In the genomic region with DNA sequence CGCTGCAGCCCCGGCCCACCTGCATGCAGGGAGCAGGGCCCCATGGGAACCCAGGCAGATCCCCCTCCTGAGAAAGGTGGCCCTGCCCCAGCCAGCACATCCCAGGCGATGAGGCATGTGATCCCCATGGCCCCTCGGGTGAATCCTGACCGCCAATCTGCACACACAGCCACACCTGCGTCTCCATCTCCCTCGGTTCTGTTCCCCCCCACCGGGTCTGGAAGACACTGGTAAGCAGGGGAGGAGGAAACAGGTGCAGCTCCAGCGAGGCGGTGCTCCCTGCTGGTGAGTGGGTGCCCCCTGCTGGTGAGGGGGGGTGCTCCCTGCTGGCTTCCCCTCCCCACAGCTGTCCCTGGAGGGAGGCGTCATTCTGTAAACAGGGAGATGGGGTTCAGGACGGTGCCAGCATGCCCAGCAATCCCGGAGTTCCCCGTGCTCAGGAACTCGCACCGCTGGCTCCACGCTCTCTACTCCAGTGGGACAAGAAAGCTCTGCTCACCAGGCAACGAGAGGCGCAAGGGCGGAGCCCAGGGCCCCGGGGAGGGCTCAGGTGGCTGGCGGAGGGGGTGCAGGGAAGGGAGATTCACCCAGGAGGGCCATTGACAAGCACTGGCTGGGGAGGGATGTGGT, we compare ENCODE assay signal across 8 cellular contexts. TPM values are rescaled to one million over a fixed set of nuclear protein-coding genes. Genes with fewer than 3 reads are reported as not detected.
DNase-seq lines count a peak whose midpoint lies in the region; ATAC-seq and TF ChIP-seq lines count a peak whose summit lies in the region.

No MANE protein-coding gene starts in this region.

- no peaks in the 10 kb centered on the region for H3K79me2 ChIP-seq in mammary epithelial cell (ENCODE audit: insufficient read depth, low read length)

- peak; percentile 53 for ATAC-seq in HG02623 (IDR thresholded peaks at IDR 0.05; ENCODE audit: unreplicated experiment)
- no peak for ATAC-seq in HG03521 (IDR thresholded peaks at IDR 0.05; ENCODE audit: unreplicated experiment)

- peak overlapping the region; percentile 32 for H3K4me2 ChIP-seq in mammary epithelial cell (ENCODE audit: insufficient read depth, low read depth, low read length)

- peak overlapping the region; percentile 47 for H2AFZ ChIP-seq in mammary epithelial cell (ENCODE audit: low read depth, low read length)

- no peaks in the 10 kb centered on the region for H3K36me3 ChIP-seq in mammary epithelial cell (ENCODE audit: insufficient read depth, low read length)

- CTCF ChIA-PET in mammary epithelial cell (lab: Charles Lee; ENCODE audit: low non-redundant PET), result interaction anchor here (0.6 kb wide), 1 partner anchor 219 kb away, joined by 3 read pairs; no protein-coding TSS in a partner anchor

- no peaks in the 10 kb centered on the region for H3K9me3 ChIP-seq in mammary epithelial cell (replicated peaks; ENCODE audit: insufficient read depth, low read length)

- no peak overlapping the region for H3K27ac ChIP-seq in mammary epithelial cell (ENCODE audit: insufficient read depth, low read depth, low read length)

- no peak overlapping the region for H3K9ac ChIP-seq in mammary epithelial cell (ENCODE audit: insufficient read depth, low read length)

- DNase-seq in DMS79 treated with DMSO at 0.1 percent for 48 hours (lab: John Stamatoyannopoulos, UW), result peak; percentile 73
- peak; percentile 89 to 96 for DNase-seq in NCI-H2081 (lab: John Stamatoyannopoulos, UW)
- peak; percentile 31 to 54 (median 49) for DNase-seq in activated CD4-positive, CD25-positive, alpha-beta regulatory T cell (lab: John Stamatoyannopoulos, UW)
- peak; percentile 56 for DNase-seq in mammary epithelial cell
- peak; percentile 91 for DNase-seq in left kidney (ENCODE audit: low read depth, low spot score)
- DNase-seq in stimulated activated CD4-positive, alpha-beta T cell treated with anti-CD3 and anti-CD28 coated beads, TNF-alpha, amount 100 ng/mL, for 4 hours (ENCODE audit: low read depth in 3 of 3), result peak; percentile 60 to 67 (median 67)

- no peak overlapping the region for H3K4me3 ChIP-seq in mammary epithelial cell (replicated peaks in 1 of 3; ENCODE audit: insufficient read depth in 1 of 3, low read depth in 2 of 3, low read length in 3 of 3)

- peak; percentile 29 to 74 for TF ChIP-seq CTCF in mammary epithelial cell (conservative IDR thresholded peaks at IDR 0.05 in 1 of 2, IDR thresholded peaks at IDR 0.05 in 1 of 2; ENCODE audit: extremely low read depth in 1 of 2, insufficient read depth in 1 of 2, low read depth in 1 of 2, low read length in 2 of 2)

- no peaks in the 10 kb centered on the region for H4K20me1 ChIP-seq in mammary epithelial cell (ENCODE audit: insufficient read depth, low read length)

- H3K4me1 ChIP-seq in mammary epithelial cell (ENCODE audit: insufficient read depth, low read length), result peaks cover 16% of the 10 kb centered on the region

- in situ Hi-C loops in mammary epithelial cell (cut with MboI; ENCODE audit: low sequenced_read_pairs in 2 of 2), result loop anchor here in 1 of 2 donors (25.0 kb wide), 1 partner anchor 203 kb away; no protein-coding TSS in a partner anchor

- WGBS in mammary epithelial cell (ENCODE audit: low coverage, missing lambda C conversion rate), result 38% methylated on average over 16 of the region's 22 CpGs

- peaks cover 2% of the 10 kb centered on the region for H3K27me3 ChIP-seq in mammary epithelial cell (ENCODE audit: insufficient read depth, low read length)

- dilution Hi-C loops in mammary epithelial cell (cut with HindIII; ENCODE audit: low sequenced_read_pairs), result loop anchor here (5.0 kb wide), 2 partner anchors 82 to 223 kb away; no protein-coding TSS in a partner anchor

- intact Hi-C loops in mammary epithelial cell (cut with micrococcal nuclease), result loop anchor here (1.0 to 2.0 kb wide), 2 partner anchors 206 to 217 kb away; no protein-coding TSS in a partner anchor

- no TSS peak for BruUV-seq in mammary epithelial cell (replicated peaks; lab: Mats Ljungman, UMichigan)

RNA-seq across cellular contexts. Expression of a gene that starts 28.4 kb away (rescaled TPM):
- 10 to 100 TPM; 10.5 to 21.2 TPM for total RNA-seq in mammary epithelial cell
- polyA plus RNA-seq in mammary epithelial cell, result 6.3 TPM
- 17.0 TPM for polyA minus RNA-seq in mammary epithelial cell
